26 cellular contexts compared by ENCODE assay signal in genomic region chr2:201674794-201675193, GRCh38. TPM values are rescaled to one million over a fixed set of nuclear protein-coding genes. Genes with fewer than 3 reads are reported as not detected.
"Had no signal": no experiment of that assay in that cellular context is flagged by ENCODE, and none has a peak within 500 bp of the region (broad histone marks: within the 10 kb centered on the region; RNA-seq: fewer than 3 reads in every experiment).

No MANE protein-coding gene starts in this region.

- H3K4me3 Mint-ChIP-seq: dendritic cell treated with granulocyte-macrophage colony-stimulating factor and Interleukin-4, amounts not matched to agents 40 ng/mL and 50 ng/mL, for 4 days; effector memory CD8-positive, alpha-beta T cell; immature natural killer cell; mesothelial cell of epicardium; naive B cell had no signal

- H3K36me3 Mint-ChIP-seq: immature natural killer cell, mesothelial cell of epicardium had no signal

- H3K9me3 ChIP-seq: colonic mucosa, esophagus squamous epithelium, gastrocnemius medialis, left ventricle myocardium inferior, lower lobe of right lung, mucosa of descending colon had no signal

- DNase-seq: colonic mucosa; cortex of kidney; effector CD8-positive, alpha-beta T cell; effector memory CD8-positive, alpha-beta T cell; esophagus squamous epithelium; foreskin fibroblast; gastrocnemius medialis; glutamatergic neuron; head of caudate nucleus; heart right ventricle; hippocampal formation; immature natural killer cell; islet precursor cell; kidney; kidney glomerular epithelial cell; left colon; left ventricle myocardium inferior; lower lobe of right lung; mesenchymal stem cell; mucosa of descending colon; naive B cell had no signal

- H3K27me3 Mint-ChIP-seq: dendritic cell treated with granulocyte-macrophage colony-stimulating factor and Interleukin-4, amounts not matched to agents 40 ng/mL and 50 ng/mL, for 4 days; effector memory CD8-positive, alpha-beta T cell had no signal

- H3K27me3 ChIP-seq: colonic mucosa, esophagus squamous epithelium, gastrocnemius medialis, heart right ventricle had no signal

- H3K27ac ChIP-seq: colonic mucosa, esophagus squamous epithelium, gastrocnemius medialis, heart right ventricle, left ventricle myocardium inferior, lower lobe of right lung had no signal

- H3K27ac Mint-ChIP-seq: dendritic cell treated with granulocyte-macrophage colony-stimulating factor and Interleukin-4, amounts not matched to agents 40 ng/mL and 50 ng/mL, for 4 days; effector memory CD8-positive, alpha-beta T cell; mesothelial cell of epicardium had no signal

- H3K36me3 ChIP-seq: colonic mucosa, esophagus squamous epithelium, gastrocnemius medialis, heart right ventricle, left ventricle myocardium inferior, lower lobe of right lung had no signal

- H3K4me1 Mint-ChIP-seq: immature natural killer cell, mesothelial cell of epicardium, naive B cell had no signal

- H3K9me3 Mint-ChIP-seq: dendritic cell treated with granulocyte-macrophage colony-stimulating factor and Interleukin-4, amounts not matched to agents 40 ng/mL and 50 ng/mL, for 4 days; effector memory CD8-positive, alpha-beta T cell; immature natural killer cell had no signal

- H3K4me3 ChIP-seq: colonic mucosa, esophagus squamous epithelium, gastrocnemius medialis, heart right ventricle, left ventricle myocardium inferior, lower lobe of right lung, mucosa of descending colon had no signal

- H3K4me1 ChIP-seq: colonic mucosa, esophagus squamous epithelium, gastrocnemius medialis, heart right ventricle, left ventricle myocardium inferior, lower lobe of right lung had no signal

RNA-seq across cellular contexts. Expression of gene MPP4, which starts 23.6 kb away (rescaled TPM):
- total RNA-seq: colonic mucosa, epithelial cell of proximal tubule, left colon, left lobe of liver, left ventricle myocardium inferior, mesenteric fat pad had no signal
- polyA plus RNA-seq: immature natural killer cell had no signal
